ENCODE assay signal across 8 cellular contexts in the genomic region with DNA sequence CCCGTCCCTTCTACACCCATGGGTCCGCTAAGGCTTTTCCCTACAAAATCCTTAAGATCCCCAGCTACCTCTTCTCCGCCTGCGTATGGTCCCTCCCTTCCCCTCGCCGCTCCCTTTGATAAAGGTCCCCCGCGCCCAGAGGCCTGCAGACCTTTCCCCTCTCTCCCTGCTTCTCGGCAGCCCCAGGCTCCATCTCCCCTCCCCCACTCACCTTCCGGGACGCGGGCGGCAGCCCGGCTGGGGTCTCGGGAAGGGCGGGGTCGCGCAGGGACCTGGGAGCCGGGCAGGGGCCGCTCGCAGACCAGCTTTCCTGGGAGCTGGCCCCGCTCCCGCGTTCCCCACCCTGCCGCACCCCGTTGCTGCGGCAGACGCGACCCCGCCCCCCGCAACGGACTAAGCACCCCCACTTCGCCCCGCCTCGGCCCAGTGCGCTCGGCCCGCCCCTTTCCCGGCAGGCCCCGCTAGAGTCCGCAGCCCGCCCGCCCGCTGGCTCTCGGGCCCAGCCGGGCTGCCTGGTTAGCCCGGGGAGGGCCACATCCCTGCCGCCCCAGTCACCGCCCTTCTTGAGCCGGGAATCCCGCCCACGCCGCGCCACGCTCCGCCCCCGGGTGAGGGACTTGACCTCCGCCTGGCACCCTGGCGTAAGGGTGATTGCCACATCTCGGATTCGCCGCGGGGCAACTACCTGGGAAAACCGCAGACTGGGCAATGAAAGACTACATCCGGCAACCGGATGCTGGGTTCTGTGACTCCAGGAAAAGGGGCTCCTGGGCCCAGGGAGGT. TPM values are rescaled to one million over a fixed set of nuclear protein-coding genes. Genes with fewer than 3 reads are reported as not detected.
DNase-seq lines count a peak whose midpoint lies in the region; ATAC-seq, FAIRE-seq and TF ChIP-seq lines count a peak whose summit lies in the region.

Gene FLOT1, minus strand, starts transcription at position 372 of the 783 bp plus-strand sequence. CDS start 498 bp downstream, outside the sequence.

- H3K4me3 ChIP-seq in SU-DHL-6 (ENCODE audit: insufficient read depth, low read length, poor library complexity, severe bottlenecking), result peak within 1 kb of the TSS; percentile 83
- peak within 1 kb of the TSS; percentile 67 to 97 (median 88) for H3K4me3 ChIP-seq in pancreas
- peak within 1 kb of the TSS; percentile 79 for H3K4me3 ChIP-seq in thymus (ENCODE audit: low read length)

- no peak for FAIRE-seq in pancreas (lab: Jason Lieb, UNC)

- peaks cover 16% of the 10 kb centered on the region for H3F3A ChIP-seq in SU-DHL-6 (ENCODE audit: insufficient read depth)

- TF ChIP-seq CTCF in SU-DHL-6 (IDR thresholded peaks at IDR 0.05; ENCODE audit: insufficient read depth, low read length, poor library complexity, severe bottlenecking) (no peak), pancreas (IDR thresholded peaks at IDR 0.05) (no peak)

- H3K27me3 Mint-ChIP-seq in activated naive CD8-positive, alpha-beta T cell treated with anti-CD3 and anti-CD28 coated beads, Interleukin-2, amount 10 ng/mL, durations not matched to agents 7 days and 5 days, result no peaks in the 10 kb centered on the region

- peaks cover 7% of the 10 kb centered on the region; the same call in 1 of the 2 replicates for H3K79me2 ChIP-seq in SU-DHL-6 (ENCODE audit: insufficient read depth, low read length)

- H4K20me1 ChIP-seq in SU-DHL-6 (ENCODE audit: low read depth, low read length), result no peaks in the 10 kb centered on the region

- WGBS in pancreas, 2 donors, result 1% methylated on average over 57 to 66 of the region's 66 CpGs
- WGBS in thymus, result under 1% methylated on average over 66 of the region's 66 CpGs

- POLR2A ChIA-PET in HEK293T (lab: Yijun Ruan, JAX), result interaction anchor here (0.6 to 2.4 kb wide), 11 partner anchors 10 to 343 kb away, joined by 3 to 8 read pairs (median 4); partner anchors contain the start of genes DHX16, MDC1, MRPS18B and TUBB
- POLR2A ChIA-PET in activated naive CD8-positive, alpha-beta T cell treated with anti-CD3 and anti-CD28 coated beads, Interleukin-2, amount 10 ng/mL, durations not matched to agents 7 days and 5 days (lab: Charles Lee), result interaction anchor here (0.5 to 3.8 kb wide), 16 partner anchors 12 to 171 kb away, joined by 3 to 40 read pairs (median 4); partner anchors contain the start of genes MDC1, NRM and VARS2

- peak within 1 kb of the TSS; percentile 98 for H3K4me3 Mint-ChIP-seq in activated naive CD8-positive, alpha-beta T cell treated with anti-CD3 and anti-CD28 coated beads, Interleukin-2, amount 10 ng/mL, durations not matched to agents 7 days and 5 days

- peaks cover 15% of the 10 kb centered on the region; the same call in 1 of the 2 replicates for H3K36me3 ChIP-seq in SU-DHL-6 (ENCODE audit: low read length)
- H3K36me3 ChIP-seq in pancreas, result peaks cover 0 to 8% (median 0%) of the 10 kb centered on the region in 3 donors
- no peaks in the 10 kb centered on the region for H3K36me3 ChIP-seq in thymus (ENCODE audit: control insufficient read depth, insufficient read depth)

- peak within 1 kb of the TSS; percentile 78 for H3K9ac ChIP-seq in SU-DHL-6 (ENCODE audit: low read length)

- H3K27ac ChIP-seq in SU-DHL-6 (ENCODE audit: low read depth, low read length) (0 out of 2 replicates have a peak within 1 kb of the TSS, but pooled peaks have one; percentile 7), pancreas (peak within 1 kb of the TSS; percentile 91 to 98 (median 95)), thymus (ENCODE audit: low read depth) (peak within 1 kb of the TSS; percentile 90)

- H3K4me1 ChIP-seq in pancreas (peaks cover 9 to 40% (median 16%) of the 10 kb centered on the region in 3 donors), thymus (ENCODE audit: control insufficient read depth, insufficient read depth, low read length) (peaks cover 8% of the 10 kb centered on the region)

- peak within 1 kb of the TSS; percentile 74 for H3K4me2 ChIP-seq in SU-DHL-6 (ENCODE audit: low read depth, low read length, poor library complexity, severe bottlenecking)

- peak; percentile 82 for ATAC-seq in activated naive CD8-positive, alpha-beta T cell treated with anti-CD3 and anti-CD28 coated beads, Interleukin-2, amount 10 ng/mL, durations not matched to agents 7 days and 5 days (ENCODE audit: low read depth)
- ATAC-seq in pancreas, result peak; percentile 81 to 86 (median 82)

- peaks cover 49% of the 10 kb centered on the region for H3K36me3 Mint-ChIP-seq in activated naive CD8-positive, alpha-beta T cell treated with anti-CD3 and anti-CD28 coated beads, Interleukin-2, amount 10 ng/mL, durations not matched to agents 7 days and 5 days

- H3K27me3 ChIP-seq in SU-DHL-6 (ENCODE audit: low read length), result no peaks in the 10 kb centered on the region
- H3K27me3 ChIP-seq in pancreas, result no peaks in the 10 kb centered on the region
- no peaks in the 10 kb centered on the region for H3K27me3 ChIP-seq in thymus (ENCODE audit: control insufficient read depth, insufficient read depth)

- no peaks in the 10 kb centered on the region for H3K9me3 Mint-ChIP-seq in activated naive CD8-positive, alpha-beta T cell treated with anti-CD3 and anti-CD28 coated beads, Interleukin-2, amount 10 ng/mL, durations not matched to agents 7 days and 5 days

- peak; percentile 90 for DNase-seq in GF-D8 (lab: John Stamatoyannopoulos, UW)
- peak; percentile 84 for DNase-seq in HEK293T (ENCODE audit: extremely low spot score)
- DNase-seq in NCI-H1092 (lab: John Stamatoyannopoulos, UW), result peak; percentile 53
- DNase-seq in activated naive CD8-positive, alpha-beta T cell treated with anti-CD3 and anti-CD28 coated beads, Interleukin-2, amount 10 ng/mL, durations not matched to agents 7 days and 5 days, result peak; percentile 98
- peak; percentile 82 to 97 (median 93) for DNase-seq in head of caudate nucleus
- DNase-seq in pancreas, result peak; percentile 99

- H3K4me1 Mint-ChIP-seq in activated naive CD8-positive, alpha-beta T cell treated with anti-CD3 and anti-CD28 coated beads, Interleukin-2, amount 10 ng/mL, durations not matched to agents 7 days and 5 days, result peaks cover 48% of the 10 kb centered on the region

- H3K9me2 ChIP-seq in SU-DHL-6 (replicated peaks; ENCODE audit: insufficient read depth, low read length), result no peaks in the 10 kb centered on the region

- H3K9me3 ChIP-seq in SU-DHL-6 (ENCODE audit: insufficient read depth, low read length), result no peaks in the 10 kb centered on the region
- H3K9me3 ChIP-seq in pancreas, result no peaks in the 10 kb centered on the region
- no peaks in the 10 kb centered on the region for H3K9me3 ChIP-seq in thymus (ENCODE audit: control insufficient read depth)

- H2AFZ ChIP-seq in SU-DHL-6 (ENCODE audit: low read depth, low read length, severe bottlenecking), result peak within 1 kb of the TSS; percentile 86

- peak within 1 kb of the TSS; percentile 96 for H3K27ac Mint-ChIP-seq in activated naive CD8-positive, alpha-beta T cell treated with anti-CD3 and anti-CD28 coated beads, Interleukin-2, amount 10 ng/mL, durations not matched to agents 7 days and 5 days

- CTCF ChIA-PET in HEK293T (lab: Yijun Ruan, JAX), result no interaction called here

- intact Hi-C loops in head of caudate nucleus (cut with DNase I), result loop anchor here (5.0 to 10.0 kb wide), 2 partner anchors 40 to 142 kb away; partner anchors contain the start of gene DDR1
- intact Hi-C loops in pancreas (cut with DNase I), result no loop called here

TF ChIP-seq in HEK293T, 16 proteins besides CTCF, POLR2A, EP300 and RAD21:
- no peak for TF ChIP-seq HDGF (IDR thresholded peaks at IDR 0.05; ENCODE audit: borderline replicate concordance)
- no peak for TF ChIP-seq L3MBTL2 (conservative IDR thresholded peaks at IDR 0.05)
- no peak for TF ChIP-seq SP1 (IDR thresholded peaks at IDR 0.05)
TF ChIP-seq in HEK293T: peak in this region for 0.

RNA-seq across cellular contexts. Expression of gene FLOT1, which starts in this region (rescaled TPM):
- total RNA-seq in activated naive CD8-positive, alpha-beta T cell treated with anti-CD3 and anti-CD28 coated beads, Interleukin-2, amount 10 ng/mL, durations not matched to agents 7 days and 5 days, result 100 to 1,000 TPM; 261 to 271 TPM
- 10 to 100 TPM; 45.7 to 92.2 (median 51.3) TPM for total RNA-seq in pancreas
- 100 to 1,000 TPM; 123 to 151 TPM for polyA plus RNA-seq in pancreas
- 157 TPM for polyA plus RNA-seq in thymus

Comparison
In these comparisons a context has a peak if more than half of its experiments do, and no peak if none do; other contexts are left out.
1. Peak in every context shown above with its lines: DNase-seq, ATAC-seq, H3K4me3 ChIP-seq and H3K27ac ChIP-seq.
2. H3K27ac ChIP-seq: peak in every context shown above with its lines; median percentile 95 in pancreas; 90 in thymus; 7 in SU-DHL-6.